1 cellular context compared by ENCODE assay signal in the genomic region with DNA sequence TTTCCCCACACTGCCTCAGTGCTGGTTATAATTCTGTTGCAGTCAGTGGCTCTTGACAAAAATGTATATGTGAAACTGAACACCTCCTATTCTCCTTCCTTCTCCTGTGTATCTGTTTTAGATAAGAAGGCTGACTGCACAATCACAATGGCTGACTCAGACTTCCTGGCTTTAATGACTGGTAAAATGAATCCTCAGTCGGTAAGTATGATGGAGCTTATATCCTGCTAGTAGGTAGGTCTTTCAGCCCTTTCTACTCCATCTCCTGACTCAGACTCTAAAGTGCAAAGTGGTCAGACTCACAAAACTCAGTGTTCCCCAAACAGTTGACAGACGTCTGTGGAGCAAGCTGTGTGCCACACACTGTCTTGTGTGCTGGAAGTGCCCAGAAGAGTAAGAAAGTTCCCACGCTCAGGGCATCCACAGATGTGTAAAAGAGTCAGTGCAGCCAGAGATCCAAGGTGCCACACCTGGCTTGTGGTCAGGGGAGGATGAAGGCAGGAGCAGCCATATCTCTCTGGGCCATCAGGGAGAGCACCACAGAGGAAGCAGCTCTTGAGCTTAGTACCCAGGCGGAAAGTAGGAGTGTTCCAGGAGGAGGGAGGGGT.
TF ChIP-seq lines count a peak whose summit lies in the region.

No MANE protein-coding gene starts in this region.

TF ChIP-seq in endothelial cell of umbilical vein, 7 proteins besides CTCF, POLR2A, EP300 and RAD21:
- TF ChIP-seq, protein P1, sequence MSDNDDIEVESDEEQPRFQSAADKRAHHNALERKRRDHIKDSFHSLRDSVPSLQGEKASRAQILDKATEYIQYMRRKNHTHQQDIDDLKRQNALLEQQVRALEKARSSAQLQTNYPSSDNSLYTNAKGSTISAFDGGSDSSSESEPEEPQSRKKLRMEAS (IDR thresholded peaks at IDR 0.05; ENCODE audit: insufficient read depth, insufficient read length): no peak
- no peak for TF ChIP-seq EZH2 (IDR thresholded peaks at IDR 0.05; ENCODE audit: borderline replicate concordance, low read depth, low read length, severe bottlenecking)
- TF ChIP-seq MYC (IDR thresholded peaks at IDR 0.05; ENCODE audit: low read depth, low read length): no peak
- TF ChIP-seq JUN (IDR thresholded peaks at IDR 0.05; ENCODE audit: borderline replicate concordance, insufficient read depth, insufficient read length, low read depth): peak; percentile 93
- peak; percentile 45 for TF ChIP-seq POLR2AphosphoS5 (IDR thresholded peaks at IDR 0.05; ENCODE audit: insufficient read depth, low read depth, low read length)
- TF ChIP-seq FOS (IDR thresholded peaks at IDR 0.05; ENCODE audit: borderline replicate concordance, insufficient read depth, low read length): peak; percentile 93
- TF ChIP-seq GATA2 (IDR thresholded peaks at IDR 0.05; ENCODE audit: insufficient read depth, insufficient read length, low read depth, low read length): peak; percentile 70
TF ChIP-seq in endothelial cell of umbilical vein: peak in this region for 4.
